Comparison of ENCODE assay signal across 15 cellular contexts in genomic region chr4:176538217-176538925, GRCh38.
DNase-seq lines count a peak whose midpoint lies in the region; TF ChIP-seq lines count a peak whose summit lies in the region.
"Had no signal": no experiment of that assay in that cellular context is flagged by ENCODE, and none has a peak within 500 bp of the region (broad histone marks: within the 10 kb centered on the region; RNA-seq: fewer than 3 reads in every experiment).

No MANE protein-coding gene starts in this region.

- intact Hi-C loops in OCI-LY7 (cut with micrococcal nuclease; ENCODE audit: unreplicated experiment) = no loop called here

- no peaks in the 10 kb centered on the region for H3K9me3 ChIP-seq in OCI-LY7 (ENCODE audit: low read length)
- H3K9me3 ChIP-seq: transverse colon had no signal

- DNase-seq in AG09309 (ENCODE audit: low read depth) = peak; percentile 83
- DNase-seq in HS-5 (ENCODE audit: low read depth) = peak; percentile 79
- peak; percentile 11 for DNase-seq in brain pericyte (ENCODE audit: low read depth, low spot score)
- DNase-seq in kidney glomerular epithelial cell (lab: John Stamatoyannopoulos, UW) = peak; percentile 13
- DNase-seq in OCI-LY7 (ENCODE audit: low spot score) = no peak
- no peak for DNase-seq in AML-193 (lab: John Stamatoyannopoulos, UW)
- DNase-seq in GF-D8 (lab: John Stamatoyannopoulos, UW) = no peak
- DNase-seq in NCI-H2107 (lab: John Stamatoyannopoulos, UW) = no peak
- DNase-seq: activated CD4-positive, alpha-beta T cell treated with anti-CD3 and anti-CD28 coated beads for 4 hours; activated gamma-delta T cell; cortex of kidney; MV-4-11; NCI-H748 treated with DMSO at 0.1 percent for 48 hours; retina; transverse colon had no signal

- BruUV-seq in OCI-LY7 (replicated peaks; lab: Mats Ljungman, UMichigan) = no TSS peak

- POLR2A ChIA-PET in OCI-LY7 (lab: Charles Lee) = no interaction called here

- H3K79me2 ChIP-seq in OCI-LY7 (ENCODE audit: insufficient read depth, low read depth, low read length) = no peaks in the 10 kb centered on the region

- no peaks in the 10 kb centered on the region for H3K4me1 ChIP-seq in OCI-LY7 (ENCODE audit: insufficient read depth, low read length, poor library complexity, severe bottlenecking)
- H3K4me1 ChIP-seq: transverse colon had no signal

- H3K9me2 ChIP-seq in OCI-LY7 (ENCODE audit: insufficient read depth, low read length) = no peaks in the 10 kb centered on the region

- no peak overlapping the region for H3K27ac ChIP-seq in OCI-LY7 (ENCODE audit: low read depth, low read length, poor library complexity, severe bottlenecking)
- H3K27ac ChIP-seq: transverse colon had no signal

- H3K4me3 ChIP-seq in AG09309 (ENCODE audit: control insufficient read depth, low read depth, low read length) = no peak overlapping the region
- no peak overlapping the region for H3K4me3 ChIP-seq in OCI-LY7 (ENCODE audit: low read depth, low read length, poor library complexity, severe bottlenecking)
- H3K4me3 ChIP-seq: transverse colon had no signal

- CTCF ChIA-PET in OCI-LY7 (lab: Charles Lee; ENCODE audit: unreplicated experiment) = no interaction called here

- no peaks in the 10 kb centered on the region for H4K20me1 ChIP-seq in OCI-LY7 (ENCODE audit: insufficient read depth, low read length)

- H3K4me2 ChIP-seq in OCI-LY7 (ENCODE audit: low read length) = no peak overlapping the region

- TF ChIP-seq CTCF in AG09309 (IDR thresholded peaks at IDR 0.05; ENCODE audit: control insufficient read depth, insufficient read depth, low read depth, low read length, missing control alignments) (no peak), OCI-LY7 (conservative IDR thresholded peaks at IDR 0.05; ENCODE audit: low read length) (no peak)

- no peaks in the 10 kb centered on the region for H3K36me3 ChIP-seq in OCI-LY7 (ENCODE audit: insufficient read depth, low read length)
- H3K36me3 ChIP-seq: transverse colon had no signal

- no peak overlapping the region for H2AFZ ChIP-seq in OCI-LY7 (ENCODE audit: low read length)

Comparison
In these comparisons a context has a peak if more than half of its experiments do, and no peak if none do; other contexts are left out.
1. DNase-seq: peak in AG09309 (single experiment), HS-5 (single experiment), brain pericyte (single experiment) and kidney glomerular epithelial cell (single experiment); none in OCI-LY7 (single experiment), AML-193 (0 of 2), GF-D8 (single experiment) and NCI-H2107 (single experiment).